Comparison of ENCODE assay signal across 8 cellular contexts in genomic region chr9:71766663-71767062, GRCh38.
DNase-seq lines count a peak whose midpoint lies in the region; ATAC-seq lines count a peak whose summit lies in the region.

No MANE protein-coding gene starts in this region.

- peak; percentile 13 for ATAC-seq in HG03175 (IDR thresholded peaks at IDR 0.05; ENCODE audit: unreplicated experiment)

- peak overlapping the region; percentile 78 to 84 for H3K4me3 ChIP-seq in muscle layer of duodenum (ENCODE audit: low read depth in 1 of 2, low read length in 2 of 2)

- H3K27me3 ChIP-seq in muscle layer of duodenum (ENCODE audit: low read depth, low read length), result no peaks in the 10 kb centered on the region

- no peaks in the 10 kb centered on the region for H3K9me3 ChIP-seq in muscle layer of duodenum (ENCODE audit: control insufficient read depth in 1 of 2, low read length in 2 of 2)

- H3K36me3 ChIP-seq in muscle layer of duodenum (ENCODE audit: control insufficient read depth in 1 of 2, insufficient read depth in 2 of 2, low read length in 2 of 2), result no peaks in the 10 kb centered on the region

- DNase-seq in DMS53 (lab: John Stamatoyannopoulos, UW), result peak; percentile 73
- peak; percentile 33 for DNase-seq in central memory CD4-positive, alpha-beta T cell
- no peak for DNase-seq in NCI-H2196 treated with DMSO at 0.1 percent for 48 hours (lab: John Stamatoyannopoulos, UW; ENCODE audit: unreplicated experiment)
- DNase-seq in HUDEP-2 (lab: John Stamatoyannopoulos, UW; ENCODE audit: unreplicated experiment in 76 of 76), result no peak
- no peak for DNase-seq in RPMI8226
- no peak for DNase-seq in amniotic stem cell (lab: John Stamatoyannopoulos, UW)

- H3K4me1 ChIP-seq in muscle layer of duodenum (ENCODE audit: control insufficient read depth in 1 of 2, insufficient read depth in 2 of 2, low read length in 2 of 2), result peaks cover 15 to 19% of the 10 kb centered on the region in 2 donors

- peak overlapping the region; percentile 90 for H3K27ac ChIP-seq in muscle layer of duodenum (ENCODE audit: low read length)

Comparison
In these comparisons a context has a peak if more than half of its experiments do, and no peak if none do; other contexts are left out.
1. DNase-seq: peak in DMS53 (single experiment) and central memory CD4-positive, alpha-beta T cell (single experiment); none in NCI-H2196 treated with DMSO at 0.1 percent for 48 hours (single experiment), HUDEP-2 (0 of 76), RPMI8226 (single experiment) and amniotic stem cell (single experiment).